1 cellular context compared by ENCODE assay signal in genomic region chr19:33064117-33064777, GRCh38.
TF ChIP-seq lines count a peak whose summit lies in the region.

No MANE protein-coding gene starts in this region.

TF ChIP-seq in HepG2, 621 proteins besides CTCF, POLR2A, EP300 and RAD21 (continued from another document):
- TF ChIP-seq, protein P1, sequence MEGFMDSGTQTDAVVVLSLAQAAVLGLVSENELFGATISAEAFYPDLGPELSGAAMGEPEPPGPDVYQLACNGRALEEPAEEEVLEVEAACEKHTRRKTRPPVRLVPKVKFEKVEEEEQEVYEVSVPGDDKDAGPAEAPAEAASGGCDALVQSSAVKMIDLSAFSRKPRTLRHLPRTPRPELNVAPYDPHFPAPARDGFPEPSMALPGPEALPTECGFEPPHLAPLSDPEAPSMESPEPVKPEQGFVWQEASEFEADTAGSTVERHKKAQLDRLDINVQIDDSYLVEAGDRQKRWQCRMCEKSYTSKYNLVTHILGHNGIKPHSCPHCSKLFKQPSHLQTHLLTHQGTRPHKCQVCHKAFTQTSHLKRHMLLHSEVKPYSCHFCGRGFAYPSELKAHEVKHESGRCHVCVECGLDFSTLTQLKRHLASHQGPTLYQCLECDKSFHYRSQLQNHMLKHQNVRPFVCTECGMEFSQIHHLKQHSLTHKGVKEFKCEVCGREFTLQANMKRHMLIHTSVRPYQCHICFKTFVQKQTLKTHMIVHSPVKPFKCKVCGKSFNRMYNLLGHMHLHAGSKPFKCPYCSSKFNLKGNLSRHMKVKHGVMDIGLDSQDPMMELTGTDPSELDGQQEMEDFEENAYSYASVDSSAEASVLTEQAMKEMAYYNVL (CRISPR knock-in tag; IDR thresholded peaks at IDR 0.05; ENCODE audit: borderline replicate concordance) = peak; percentile 45; the same call in 1 of the 2 replicates
- TF ChIP-seq FOXO1 (CRISPR knock-in tag; IDR thresholded peaks at IDR 0.05) (no peak), ZNF883 (CRISPR knock-in tag; IDR thresholded peaks at IDR 0.05; ENCODE audit: not compliant biosample characterization) (no peak), POGK (CRISPR knock-in tag; conservative IDR thresholded peaks at IDR 0.05) (0 out of 2 replicates have a peak, but pooled peaks have one; percentile 12), ZNF768 (CRISPR knock-in tag; IDR thresholded peaks at IDR 0.05) (peak; percentile 55; the same call in 1 of the 2 replicates), DR1 (CRISPR knock-in tag; IDR thresholded peaks at IDR 0.05) (no peak), HNRNPK (IDR thresholded peaks at IDR 0.05; ENCODE audit: low read depth, low read length, poor library complexity, severe bottlenecking) (peak; percentile 16)
